ENCODE assay signal across 21 cellular contexts in genomic region chr20:49804364-49804763, GRCh38. TPM values are rescaled to one million over a fixed set of nuclear protein-coding genes. Genes with fewer than 3 reads are reported as not detected.
A peak's percentile ranks its signal among the peaks of the same experiment; 100 is the strongest.
DNase-seq lines count a peak whose midpoint lies in the region; ATAC-seq and TF ChIP-seq lines count a peak whose summit lies in the region.
"Had no signal": no experiment of that assay in that cellular context is flagged by ENCODE, and none has a peak within 500 bp of the region (broad histone marks: within the 10 kb centered on the region; RNA-seq: fewer than 3 reads in every experiment).

No MANE protein-coding gene starts in this region.

- peak overlapping the region; percentile 84 for H3K27ac Mint-ChIP-seq in T-helper 2 cell treated with Interferon-gamma antibody and Interleukin-4, amounts not matched to agents 5 μg/mL and 100 μg/mL, for 36 hours
- H3K27ac Mint-ChIP-seq in CD14-positive monocyte (peak overlapping the region in 2 of 7 donors; percentile 6 to 85), immature natural killer cell (peak overlapping the region in 5 of 6 donors; percentile 40 to 78 (median 49))
- peak overlapping the region; percentile 79 for H3K27ac Mint-ChIP-seq in activated T-helper 1 cell treated with anti-CD3 and anti-CD28 coated beads, Interleukin-12 subunit alpha, Interleukin-12 subunit beta, Interleukin-2, Interleukin-4 antibody, amounts not matched to agents 30 ng/mL and 10 ng/mL and 1 ng/mL, durations not matched to agents 14 hours and 24 hours and 36 hours

- intact Hi-C loops in CD14-positive monocyte (cut with micrococcal nuclease) = no loop called here
- intact Hi-C loops in activated T-helper 1 cell treated with anti-CD3 and anti-CD28 coated beads, Interleukin-12 subunit alpha, Interleukin-12 subunit beta, Interleukin-2, Interleukin-4 antibody, amounts not matched to agents 30 ng/mL and 10 ng/mL and 1 ng/mL, durations not matched to agents 14 hours and 24 hours and 36 hours (cut with micrococcal nuclease) = loop anchor here (5.0 kb wide), 2 partner anchors 37 to 192 kb away; no protein-coding TSS in a partner anchor
- intact Hi-C loops in body of pancreas (cut with DNase I) = no loop called here

- no peaks in the 10 kb centered on the region for H3K27me3 ChIP-seq in body of pancreas
- H3K27me3 ChIP-seq: heart right ventricle had no signal

- no peak for TF ChIP-seq CTCF in CD14-positive monocyte (IDR thresholded peaks at IDR 0.05)
- no peak for TF ChIP-seq CTCF in body of pancreas (IDR thresholded peaks at IDR 0.05)

- no peak for ATAC-seq in body of pancreas
- ATAC-seq: heart right ventricle had no signal

- no peaks in the 10 kb centered on the region for H3K27me3 Mint-ChIP-seq in T-helper 2 cell treated with Interferon-gamma antibody and Interleukin-4, amounts not matched to agents 5 μg/mL and 100 μg/mL, for 36 hours (ENCODE audit: low read depth)
- H3K27me3 Mint-ChIP-seq in CD14-positive monocyte (ENCODE audit: low read depth in 3 of 3) (peaks cover 3 to 9% (median 9%) of the 10 kb centered on the region in 3 donors), immature natural killer cell (ENCODE audit: low read depth in 3 of 3) (peaks cover 0 to 2% (median 0%) of the 10 kb centered on the region in 3 donors)
- H3K27me3 Mint-ChIP-seq in activated T-helper 1 cell treated with anti-CD3 and anti-CD28 coated beads, Interleukin-12 subunit alpha, Interleukin-12 subunit beta, Interleukin-2, Interleukin-4 antibody, amounts not matched to agents 30 ng/mL and 10 ng/mL and 1 ng/mL, durations not matched to agents 14 hours and 24 hours and 36 hours (ENCODE audit: insufficient read depth) = no peaks in the 10 kb centered on the region

- 64 to 70% methylated on average over 3 of the region's 3 CpGs for WGBS in body of pancreas, 2 donors

- no peaks in the 10 kb centered on the region for H3K36me3 Mint-ChIP-seq in T-helper 2 cell treated with Interferon-gamma antibody and Interleukin-4, amounts not matched to agents 5 μg/mL and 100 μg/mL, for 36 hours (ENCODE audit: low read depth)
- H3K36me3 Mint-ChIP-seq in CD14-positive monocyte (peaks cover 0 to 7% of the 10 kb centered on the region in 2 donors), immature natural killer cell (no peaks in the 10 kb centered on the region)
- peaks cover 1% of the 10 kb centered on the region for H3K36me3 Mint-ChIP-seq in activated T-helper 1 cell treated with anti-CD3 and anti-CD28 coated beads, Interleukin-12 subunit alpha, Interleukin-12 subunit beta, Interleukin-2, Interleukin-4 antibody, amounts not matched to agents 30 ng/mL and 10 ng/mL and 1 ng/mL, durations not matched to agents 14 hours and 24 hours and 36 hours (ENCODE audit: low read depth)

- no peak for DNase-seq in T-helper 2 cell treated with Interferon-gamma antibody and Interleukin-4, amounts not matched to agents 5 μg/mL and 100 μg/mL, for 36 hours (ENCODE audit: low spot score)
- DNase-seq in T-helper 2 cell (no peak), CD14-positive monocyte (ENCODE audit: low spot score) (peak; percentile 3), immature natural killer cell (no peak), ecto neural progenitor cell (ENCODE audit: low spot score) (no peak), body of pancreas (no peak), COLO668 (lab: John Stamatoyannopoulos, UW; ENCODE audit: unreplicated experiment) (no peak)
- DNase-seq in activated T-helper 1 cell treated with anti-CD3 and anti-CD28 coated beads, Interleukin-12 subunit alpha, Interleukin-12 subunit beta, Interleukin-2, Interleukin-4 antibody, amounts not matched to agents 30 ng/mL and 10 ng/mL and 1 ng/mL, durations not matched to agents 14 hours and 24 hours and 36 hours (ENCODE audit: low spot score) = no peak
- DNase-seq: 8988T, anterior cingulate cortex, dermis blood vessel endothelial cell, DMS53, GDM1, heart right ventricle, NCI-H1092 treated with DMSO at 0.1 percent for 48 hours, NCI-H2029 treated with DMSO at 0.1 percent for 48 hours, NCI-H345, NCI-H774, SHP77 treated with DMSO at 0.1 percent for 48 hours had no signal

- H3K4me3 Mint-ChIP-seq in T-helper 2 cell treated with Interferon-gamma antibody and Interleukin-4, amounts not matched to agents 5 μg/mL and 100 μg/mL, for 36 hours = peak overlapping the region; percentile 23
- H3K4me3 Mint-ChIP-seq in CD14-positive monocyte (no peak overlapping the region), immature natural killer cell (peak overlapping the region in 1 of 5 donors; percentile 52)
- H3K4me3 Mint-ChIP-seq in activated T-helper 1 cell treated with anti-CD3 and anti-CD28 coated beads, Interleukin-12 subunit alpha, Interleukin-12 subunit beta, Interleukin-2, Interleukin-4 antibody, amounts not matched to agents 30 ng/mL and 10 ng/mL and 1 ng/mL, durations not matched to agents 14 hours and 24 hours and 36 hours = peak overlapping the region; percentile 5

- no peaks in the 10 kb centered on the region for H3K9me3 ChIP-seq in body of pancreas
- H3K9me3 ChIP-seq: heart right ventricle, prostate gland, thoracic aorta had no signal

- TF ChIP-seq POLR2A in body of pancreas (IDR thresholded peaks at IDR 0.05) = no peak

- H3K4me1 ChIP-seq in body of pancreas = no peaks in the 10 kb centered on the region
- H3K4me1 ChIP-seq: prostate gland had no signal

- no peak overlapping the region for H3K27ac ChIP-seq in body of pancreas
- H3K27ac ChIP-seq: heart right ventricle, prostate gland, thoracic aorta had no signal

- no peaks in the 10 kb centered on the region for H3K36me3 ChIP-seq in body of pancreas (replicated peaks in 1 of 2; ENCODE audit: insufficient read depth in 1 of 2, low read depth in 2 of 2)
- H3K36me3 ChIP-seq: heart right ventricle, prostate gland, thoracic aorta had no signal

- H3K4me3 ChIP-seq in body of pancreas = no peak overlapping the region
- H3K4me3 ChIP-seq: heart right ventricle, prostate gland, thoracic aorta had no signal

- no peaks in the 10 kb centered on the region for H3K9me3 Mint-ChIP-seq in T-helper 2 cell treated with Interferon-gamma antibody and Interleukin-4, amounts not matched to agents 5 μg/mL and 100 μg/mL, for 36 hours
- H3K9me3 Mint-ChIP-seq in CD14-positive monocyte (peaks cover 0 to 5% (median 0%) of the 10 kb centered on the region in 7 donors), immature natural killer cell (no peaks in the 10 kb centered on the region)
- no peaks in the 10 kb centered on the region for H3K9me3 Mint-ChIP-seq in activated T-helper 1 cell treated with anti-CD3 and anti-CD28 coated beads, Interleukin-12 subunit alpha, Interleukin-12 subunit beta, Interleukin-2, Interleukin-4 antibody, amounts not matched to agents 30 ng/mL and 10 ng/mL and 1 ng/mL, durations not matched to agents 14 hours and 24 hours and 36 hours

- H3K4me1 Mint-ChIP-seq in T-helper 2 cell treated with Interferon-gamma antibody and Interleukin-4, amounts not matched to agents 5 μg/mL and 100 μg/mL, for 36 hours (ENCODE audit: low read depth) = peaks cover 48% of the 10 kb centered on the region
- H3K4me1 Mint-ChIP-seq in CD14-positive monocyte = peaks cover 43% of the 10 kb centered on the region
- H3K4me1 Mint-ChIP-seq in activated T-helper 1 cell treated with anti-CD3 and anti-CD28 coated beads, Interleukin-12 subunit alpha, Interleukin-12 subunit beta, Interleukin-2, Interleukin-4 antibody, amounts not matched to agents 30 ng/mL and 10 ng/mL and 1 ng/mL, durations not matched to agents 14 hours and 24 hours and 36 hours (ENCODE audit: low read depth) = peaks cover 67% of the 10 kb centered on the region
- H3K4me1 Mint-ChIP-seq in immature natural killer cell = peaks cover 17 to 27% of the 10 kb centered on the region in 2 donors

RNA-seq across cellular contexts. Expression of gene SLC9A8, which starts 8.3 kb away (rescaled TPM):
- 1 to 10 TPM; 3.0 to 3.3 TPM for polyA plus RNA-seq in CD14-positive monocyte
- 16.2 and 20.8 TPM in 2 replicates for total RNA-seq in activated T-helper 1 cell treated with anti-CD3 and anti-CD28 coated beads, Interleukin-12 subunit alpha, Interleukin-12 subunit beta, Interleukin-2, Interleukin-4 antibody, amounts not matched to agents 30 ng/mL and 10 ng/mL and 1 ng/mL, durations not matched to agents 14 hours and 24 hours and 36 hours
- polyA plus RNA-seq in immature natural killer cell = 1 to 10 TPM; 2.5 to 9.1 (median 3.2) TPM
- total RNA-seq in body of pancreas = 10 to 100 TPM in 1 of 2 donors, 1 to 10 TPM in 1; 5.9 to 11.2 TPM

Comparison
In these comparisons a context has a peak if more than half of its experiments do, and no peak if none do; other contexts are left out.
1. H3K4me3 Mint-ChIP-seq: peak in T-helper 2 cell treated with Interferon-gamma antibody and Interleukin-4, amounts not matched to agents 5 μg/mL and 100 μg/mL, for 36 hours (single experiment) and activated T-helper 1 cell treated with anti-CD3 and anti-CD28 coated beads, Interleukin-12 subunit alpha, Interleukin-12 subunit beta, Interleukin-2, Interleukin-4 antibody, amounts not matched to agents 30 ng/mL and 10 ng/mL and 1 ng/mL, durations not matched to agents 14 hours and 24 hours and 36 hours (single experiment); none in CD14-positive monocyte (0 of 2).